Comparison of ENCODE assay signal across 8 cellular contexts in genomic region chr22:38213319-38214247, GRCh38. TPM values are rescaled to one million over a fixed set of nuclear protein-coding genes. Genes with fewer than 3 reads are reported as not detected.
DNase-seq lines count a peak whose midpoint lies in the region; ATAC-seq and TF ChIP-seq lines count a peak whose summit lies in the region.

No MANE protein-coding gene starts in this region.

- peak overlapping the region; percentile 74 for H3K27ac Mint-ChIP-seq in dendritic cell treated with granulocyte-macrophage colony-stimulating factor and Interleukin-4, amounts not matched to agents 40 ng/mL and 50 ng/mL, for 4 days
- H3K27ac Mint-ChIP-seq in osteocyte (ENCODE audit: unreplicated experiment): no peak overlapping the region

- CTCF ChIA-PET in GM10248 (lab: Yijun Ruan, JAX): interaction anchor here (0.7 to 2.0 kb wide), 6 partner anchors 8 to 102 kb away, joined by 3 to 8 read pairs (median 4); no protein-coding TSS in a partner anchor

- ATAC-seq in HG03457 (IDR thresholded peaks at IDR 0.05; ENCODE audit: unreplicated experiment): no peak
- no peak for ATAC-seq in GM21381 (IDR thresholded peaks at IDR 0.05; ENCODE audit: unreplicated experiment)

- in situ Hi-C loops in KBM-7 (cut with MboI; ENCODE audit: low pct_unique_long_range_greater_than_20kb, low sequenced_read_pairs): no loop called here

- no peaks in the 10 kb centered on the region for H3K9me3 Mint-ChIP-seq in dendritic cell treated with granulocyte-macrophage colony-stimulating factor and Interleukin-4, amounts not matched to agents 40 ng/mL and 50 ng/mL, for 4 days
- no peaks in the 10 kb centered on the region for H3K9me3 Mint-ChIP-seq in osteocyte (ENCODE audit: unreplicated experiment)

- peak overlapping the region; percentile 63 for H3K4me3 Mint-ChIP-seq in dendritic cell treated with granulocyte-macrophage colony-stimulating factor and Interleukin-4, amounts not matched to agents 40 ng/mL and 50 ng/mL, for 4 days
- H3K4me3 Mint-ChIP-seq in osteocyte (ENCODE audit: unreplicated experiment): peak overlapping the region; percentile 14

- peaks cover 2% of the 10 kb centered on the region for H3K27me3 Mint-ChIP-seq in dendritic cell treated with granulocyte-macrophage colony-stimulating factor and Interleukin-4, amounts not matched to agents 40 ng/mL and 50 ng/mL, for 4 days
- H3K27me3 Mint-ChIP-seq in osteocyte (ENCODE audit: unreplicated experiment): no peaks in the 10 kb centered on the region

- TF ChIP-seq CTCF in GM10248 (IDR thresholded peaks at IDR 0.05; ENCODE audit: control extremely low read depth, extremely low read depth, low read depth, missing control alignments): no peak
- no peak for TF ChIP-seq CTCF in osteocyte (IDR thresholded peaks at IDR 0.05)

- intact Hi-C loops in dendritic cell treated with granulocyte-macrophage colony-stimulating factor and Interleukin-4, amounts not matched to agents 40 ng/mL and 50 ng/mL, for 4 days (cut with micrococcal nuclease): no loop called here

- peaks cover 81% of the 10 kb centered on the region for H3K4me1 Mint-ChIP-seq in dendritic cell treated with granulocyte-macrophage colony-stimulating factor and Interleukin-4, amounts not matched to agents 40 ng/mL and 50 ng/mL, for 4 days (ENCODE audit: low read depth)
- peaks cover 34% of the 10 kb centered on the region for H3K4me1 Mint-ChIP-seq in osteocyte (ENCODE audit: unreplicated experiment)

- POLR2A ChIA-PET in GM10248 (lab: Yijun Ruan, JAX): interaction anchor here (0.6 kb wide), 1 partner anchor 156 kb away, joined by 3 read pairs; the partner anchor contains the start of gene PICK1

- H3K36me3 Mint-ChIP-seq in dendritic cell treated with granulocyte-macrophage colony-stimulating factor and Interleukin-4, amounts not matched to agents 40 ng/mL and 50 ng/mL, for 4 days (ENCODE audit: low read depth): peaks cover 18% of the 10 kb centered on the region
- H3K36me3 Mint-ChIP-seq in osteocyte (ENCODE audit: unreplicated experiment): peaks cover 12% of the 10 kb centered on the region

- peak; percentile 67 for DNase-seq in GM10248 (ENCODE audit: extremely low spot score)
- peak; percentile 41 for DNase-seq in KBM-7
- no peak for DNase-seq in osteocyte (ENCODE audit: extremely low spot score, unreplicated experiment)
- DNase-seq in NCI-H446 (lab: John Stamatoyannopoulos, UW): no peak
- no peak for DNase-seq in SW480 (ENCODE audit: low spot score)

RNA-seq across cellular contexts. Expression of gene MAFF, which starts 11.8 kb away (rescaled TPM):
- total RNA-seq in osteocyte: 9.9 and 17.0 TPM in 2 replicates

RNA-seq across cellular contexts. Expression of gene PLA2G6, which starts 32.0 kb away (rescaled TPM):
- 41.6 and 48.8 TPM in 2 replicates for total RNA-seq in osteocyte

RNA-seq across cellular contexts. Expression of gene TMEM184B, which starts 59.2 kb away (rescaled TPM):
- 88.0 and 90.5 TPM in 2 replicates for total RNA-seq in osteocyte

Comparison
In these comparisons a context has a peak if more than half of its experiments do, and no peak if none do; other contexts are left out.
1. DNase-seq: peak in GM10248 (single experiment) and KBM-7 (single experiment); none in osteocyte (single experiment), NCI-H446 (0 of 2) and SW480 (single experiment).